Comparison of ENCODE assay signal across 8 cellular contexts in genomic region chr9:105063665-105064247, GRCh38.
DNase-seq lines count a peak whose midpoint lies in the region; ATAC-seq, FAIRE-seq and TF ChIP-seq lines count a peak whose summit lies in the region.

No MANE protein-coding gene starts in this region.

- no peaks in the 10 kb centered on the region for H3K9me3 ChIP-seq in psoas muscle

- H3K27ac Mint-ChIP-seq in activated naive CD4-positive, alpha-beta T cell treated with anti-CD3 and anti-CD28 coated beads, Interleukin-2, amount 10 ng/mL, durations not matched to agents 7 days and 5 days, result no peak overlapping the region

- H3K4me3 Mint-ChIP-seq in activated naive CD4-positive, alpha-beta T cell treated with anti-CD3 and anti-CD28 coated beads, Interleukin-2, amount 10 ng/mL, durations not matched to agents 7 days and 5 days, result no peak overlapping the region

- peak overlapping the region; percentile 88 for H3K27ac ChIP-seq in psoas muscle

- H3K4me1 Mint-ChIP-seq in activated naive CD4-positive, alpha-beta T cell treated with anti-CD3 and anti-CD28 coated beads, Interleukin-2, amount 10 ng/mL, durations not matched to agents 7 days and 5 days, result peaks cover 2% of the 10 kb centered on the region

- H3K27me3 Mint-ChIP-seq in activated naive CD4-positive, alpha-beta T cell treated with anti-CD3 and anti-CD28 coated beads, Interleukin-2, amount 10 ng/mL, durations not matched to agents 7 days and 5 days, result peaks cover 23% of the 10 kb centered on the region

- no peak for TF ChIP-seq CTCF in psoas muscle (IDR thresholded peaks at IDR 0.05)

- intact Hi-C loops in psoas muscle (cut with DNase I), result loop anchor here (2.0 to 10.0 kb wide), 3 partner anchors 71 to 199 kb away; partner anchors contain the start of gene ABCA1 (in 1 of the 2)

- H3K36me3 Mint-ChIP-seq in activated naive CD4-positive, alpha-beta T cell treated with anti-CD3 and anti-CD28 coated beads, Interleukin-2, amount 10 ng/mL, durations not matched to agents 7 days and 5 days, result no peaks in the 10 kb centered on the region

- 58 to 74% (median 66%) methylated on average over 8 of the region's 8 CpGs for WGBS in psoas muscle, 3 donors

- no peaks in the 10 kb centered on the region for H3K9me3 Mint-ChIP-seq in activated naive CD4-positive, alpha-beta T cell treated with anti-CD3 and anti-CD28 coated beads, Interleukin-2, amount 10 ng/mL, durations not matched to agents 7 days and 5 days

- H3K36me3 ChIP-seq in psoas muscle (ENCODE audit: insufficient read depth in 1 of 2, low read depth in 1 of 2), result no peaks in the 10 kb centered on the region

- FAIRE-seq in RCC 7860 (lab: Jason Lieb, UNC), result peak; percentile 89

- no peaks in the 10 kb centered on the region for H3K27me3 ChIP-seq in psoas muscle (ENCODE audit: insufficient read depth in 3 of 3, low read length in 2 of 3)

- CTCF ChIA-PET in activated naive CD4-positive, alpha-beta T cell treated with anti-CD3 and anti-CD28 coated beads, Interleukin-2, amount 10 ng/mL, durations not matched to agents 7 days and 5 days (lab: Charles Lee), result no interaction called here

- H3K4me1 ChIP-seq in psoas muscle, result peaks cover 21% of the 10 kb centered on the region

- ATAC-seq in psoas muscle, result peak in 2 of 4 donors; percentile 7 to 9

- no peak overlapping the region for H3K4me3 ChIP-seq in psoas muscle

- peak; percentile 4 for DNase-seq in activated naive CD4-positive, alpha-beta T cell treated with Interleukin-2 at 50 U/mL for 16 hours
- no peak for DNase-seq in activated naive CD4-positive, alpha-beta T cell treated with anti-CD3 and anti-CD28 coated beads, Interleukin-2, amount 10 ng/mL, durations not matched to agents 7 days and 5 days
- DNase-seq in RCC 7860 (ENCODE audit: low spot score), result peak; percentile 88
- peak; percentile 62 for DNase-seq in fibroblast of gingiva (ENCODE audit: low read depth)
- DNase-seq in psoas muscle, result no peak
- DNase-seq in NCI-H2081 (lab: John Stamatoyannopoulos, UW), result no peak
- no peak for DNase-seq in SW 1271 (lab: John Stamatoyannopoulos, UW)
- no peak for DNase-seq in GOT3 (lab: John Stamatoyannopoulos, UW)

Comparison
In these comparisons a context has a peak if more than half of its experiments do, and no peak if none do; other contexts are left out.
1. DNase-seq: peak in activated naive CD4-positive, alpha-beta T cell treated with Interleukin-2 at 50 U/mL for 16 hours (single experiment), RCC 7860 (single experiment) and fibroblast of gingiva (single experiment); none in activated naive CD4-positive, alpha-beta T cell treated with anti-CD3 and anti-CD28 coated beads, Interleukin-2, amount 10 ng/mL, durations not matched to agents 7 days and 5 days (single experiment), psoas muscle (0 of 2), NCI-H2081 (0 of 2), SW 1271 (0 of 2) and GOT3 (single experiment).